In genomic region chr2:54704688-54705605, GRCh38 we compare ENCODE assay signal across 8 cellular contexts.
A peak's percentile ranks its signal among the peaks of the same experiment; 100 is the strongest.
DNase-seq lines count a peak whose midpoint lies in the region; TF ChIP-seq lines count a peak whose summit lies in the region.

No MANE protein-coding gene starts in this region.

- in situ Hi-C loops in astrocyte of the cerebellum (cut with HindIII; ENCODE audit: low sequenced_read_pairs), result loop anchor here (5.0 to 10.0 kb wide), 2 partner anchors 180 to 543 kb away; no protein-coding TSS in a partner anchor

- TF ChIP-seq CTCF in astrocyte of the cerebellum (IDR thresholded peaks at IDR 0.05; ENCODE audit: low read depth, low read length, missing control alignments) (peak; percentile 25), tibial artery (IDR thresholded peaks at IDR 0.05) (peak; percentile 56 to 78)

- H3K4me1 ChIP-seq in tibial artery, result peaks cover 0 to 14% (median 10%) of the 10 kb centered on the region in 4 donors

- H3K9me3 ChIP-seq in tibial artery, result no peaks in the 10 kb centered on the region

- intact Hi-C loops in tibial artery (cut with DNase I; ENCODE audit: low total_unique reads), result loop anchor here (10.0 kb wide), 1 partner anchor 180 kb away; no protein-coding TSS in a partner anchor

- no peaks in the 10 kb centered on the region for H3K27me3 ChIP-seq in tibial artery

- no peaks in the 10 kb centered on the region for H3K36me3 ChIP-seq in tibial artery

- H3K4me3 ChIP-seq in astrocyte of the cerebellum (ENCODE audit: low read depth, low read length) (no peak overlapping the region), tibial artery (no peak overlapping the region)

- no peak overlapping the region for H3K27ac ChIP-seq in tibial artery

- DNase-seq in DMS79 treated with DMSO at 0.1 percent for 48 hours (lab: John Stamatoyannopoulos, UW) (peak; percentile 70), HCEC 1CT (peak; percentile 58), NCI-H2196 treated with DMSO at 0.1 percent for 48 hours (lab: John Stamatoyannopoulos, UW; ENCODE audit: unreplicated experiment) (peak; percentile 1), astrocyte of the cerebellum (ENCODE audit: low read depth) (peak; percentile 62), iris pigment epithelial cell (ENCODE audit: low read depth) (peak; percentile 72), tibial artery (no peak), HK-2 (ENCODE audit: unreplicated experiment) (no peak)
- no peak for DNase-seq in activated CD8-positive, alpha-beta memory T cell treated with anti-CD3 and anti-CD28 coated beads, Interleukin-2, amount 50 U/mL, for 48 hours

Comparison
In these comparisons a context has a peak if more than half of its experiments do, and no peak if none do; other contexts are left out.
1. DNase-seq: peak in DMS79 treated with DMSO at 0.1 percent for 48 hours (single experiment), HCEC 1CT (single experiment), NCI-H2196 treated with DMSO at 0.1 percent for 48 hours (single experiment), astrocyte of the cerebellum (single experiment) and iris pigment epithelial cell (single experiment); none in tibial artery (0 of 2), HK-2 (single experiment) and activated CD8-positive, alpha-beta memory T cell treated with anti-CD3 and anti-CD28 coated beads, Interleukin-2, amount 50 U/mL, for 48 hours (single experiment).